ENCODE assay signal across 14 cellular contexts in the genomic region with DNA sequence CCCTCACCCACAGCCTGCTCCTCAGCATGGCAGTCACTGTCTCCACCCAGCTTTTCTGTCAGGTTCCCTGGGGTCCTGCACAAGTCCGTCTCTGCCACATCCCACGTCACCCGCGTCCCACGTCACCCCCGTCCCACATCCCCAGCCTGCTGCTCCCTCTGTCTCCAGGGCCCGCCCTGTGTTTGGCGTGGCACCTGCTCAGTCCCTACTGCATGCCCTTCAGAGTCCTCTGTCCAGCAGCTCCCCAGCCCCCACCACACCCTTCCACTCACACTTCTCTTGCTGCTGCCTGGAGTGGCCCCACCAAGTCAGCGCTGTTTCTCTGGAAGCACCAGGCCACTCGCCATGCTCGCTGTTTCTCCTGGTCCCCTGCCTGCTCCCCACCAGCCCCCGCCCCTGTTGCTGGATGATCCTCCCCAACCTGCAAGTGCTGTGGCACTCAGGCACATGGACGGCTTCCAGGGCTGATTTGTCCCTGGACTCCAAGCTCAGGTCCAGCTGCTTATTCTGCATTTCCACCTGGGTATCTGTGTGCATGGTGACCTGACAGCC. TPM values are rescaled to one million over a fixed set of nuclear protein-coding genes. Genes with fewer than 3 reads are reported as not detected.
DNase-seq lines count a peak whose midpoint lies in the region; ATAC-seq and TF ChIP-seq lines count a peak whose summit lies in the region.
"Had no signal": no experiment of that assay in that cellular context is flagged by ENCODE, and none has a peak within 500 bp of the region (broad histone marks: within the 10 kb centered on the region; RNA-seq: fewer than 3 reads in every experiment).

No MANE protein-coding gene starts in this region.

- ATAC-seq in Right ventricle myocardium inferior: peak; percentile 62
- peak; percentile 12 to 77 (median 71) for ATAC-seq in heart left ventricle
- peak; percentile 15 for ATAC-seq in left lobe of liver
- no peak for ATAC-seq in HG03432 (IDR thresholded peaks at IDR 0.05; ENCODE audit: unreplicated experiment)
- ATAC-seq: Panc1 had no signal

- no peak overlapping the region for H3K4me3 ChIP-seq in heart left ventricle
- H3K4me3 ChIP-seq: MG63, SJSA1 had no signal

- DNase-seq in Right ventricle myocardium inferior (ENCODE audit: missing footprints) (peak; percentile 72), cardiac septum (ENCODE audit: low spot score) (no peak), heart left ventricle (peak in 1 of 5 donors; percentile 56), left lobe of liver (ENCODE audit: low spot score) (no peak), OCI-M1 (lab: John Stamatoyannopoulos, UW) (no peak), AML-193 (lab: John Stamatoyannopoulos, UW) (no peak)
- DNase-seq: DMS79, MG63, NCI-H1417, NCI-H1694 treated with DMSO at 0.1 percent for 48 hours, NCI-H446 treated with DMSO at 0.1 percent for 48 hours had no signal

- TF ChIP-seq CTCF in heart left ventricle (IDR thresholded peaks at IDR 0.05): no peak

- 69 to 81% (median 77%) methylated on average over 12 to 13 of the region's 13 CpGs for WGBS in heart left ventricle, 4 donors

- peaks cover 0 to 7% (median 0%) of the 10 kb centered on the region in 12 donors for H3K4me1 ChIP-seq in heart left ventricle
- H3K4me1 ChIP-seq: SJSA1 had no signal

- H3K27ac ChIP-seq in heart left ventricle: peak overlapping the region in 1 of 12 donors; percentile 24
- H3K27ac ChIP-seq: SJSA1 had no signal

- H3K36me3 ChIP-seq in heart left ventricle: peaks cover 0 to 99% (median 84%) of the 10 kb centered on the region in 9 donors

- no peaks in the 10 kb centered on the region for H3K9me3 ChIP-seq in heart left ventricle
- H3K9me3 ChIP-seq: MG63, SJSA1 had no signal

- intact Hi-C loops in Right ventricle myocardium inferior (cut with DNase I): no loop called here
- intact Hi-C loops in cardiac septum (cut with DNase I): no loop called here
- intact Hi-C loops in heart left ventricle (cut with DNase I): loop anchor here in 3 of 10 donors (5.0 to 10.0 kb wide), 2 partner anchors 579 to 801 kb away; no protein-coding TSS in a partner anchor

- TF ChIP-seq POLR2A in heart left ventricle (IDR thresholded peaks at IDR 0.05): no peak

- no peaks in the 10 kb centered on the region for H3K27me3 ChIP-seq in heart left ventricle
- H3K27me3 ChIP-seq: MG63, SJSA1 had no signal

RNA-seq across cellular contexts. Expression of a gene that starts 18.8 kb away (rescaled TPM):
- 43.3 TPM for total RNA-seq in Right ventricle myocardium inferior
- 46.4 TPM for total RNA-seq in cardiac septum
- 10 to 100 TPM; 37.8 to 67.9 (median 48.3) TPM for total RNA-seq in heart left ventricle
- 10 to 100 TPM; 35.9 to 75.1 TPM for polyA plus RNA-seq in heart left ventricle
- 41.5 TPM for total RNA-seq in left lobe of liver

RNA-seq across cellular contexts. Expression of a gene that starts 19.3 kb away (rescaled TPM):
- 83.2 TPM for total RNA-seq in Right ventricle myocardium inferior
- 73.2 TPM for total RNA-seq in cardiac septum
- 100 to 1,000 TPM in 1 of 9 donors, 10 to 100 TPM in 8; 61.7 to 106 (median 74.2) TPM for total RNA-seq in heart left ventricle
- polyA plus RNA-seq in heart left ventricle: 100 to 1,000 TPM in 1 of 2 donors, 10 to 100 TPM in 1; 81.5 to 110 TPM
- total RNA-seq in left lobe of liver: 29.1 TPM

RNA-seq across cellular contexts. Expression of a gene that starts 30.3 kb away (rescaled TPM):
- total RNA-seq in Right ventricle myocardium inferior (11.1 TPM), cardiac septum (10.5 TPM), heart left ventricle (10 to 100 TPM in 2 of 9 donors, 1 to 10 TPM in 7; 7.5 to 21.0 (median 8.5) TPM), left lobe of liver (11.5 TPM)
- polyA plus RNA-seq in heart left ventricle: 10 to 100 TPM in 1 of 2 donors, 1 to 10 TPM in 1; 9.7 to 19.6 TPM

RNA-seq across cellular contexts. Expression of a gene that starts 45.6 kb away (rescaled TPM):
- total RNA-seq in Right ventricle myocardium inferior: 16.5 TPM
- 14.9 TPM for total RNA-seq in cardiac septum
- total RNA-seq in heart left ventricle: 10 to 100 TPM; 11.8 to 29.3 (median 18.2) TPM
- 10 to 100 TPM; 18.0 to 27.5 TPM for polyA plus RNA-seq in heart left ventricle
- 20.7 TPM for total RNA-seq in left lobe of liver
